12 cellular contexts compared by ENCODE assay signal in the genomic region with DNA sequence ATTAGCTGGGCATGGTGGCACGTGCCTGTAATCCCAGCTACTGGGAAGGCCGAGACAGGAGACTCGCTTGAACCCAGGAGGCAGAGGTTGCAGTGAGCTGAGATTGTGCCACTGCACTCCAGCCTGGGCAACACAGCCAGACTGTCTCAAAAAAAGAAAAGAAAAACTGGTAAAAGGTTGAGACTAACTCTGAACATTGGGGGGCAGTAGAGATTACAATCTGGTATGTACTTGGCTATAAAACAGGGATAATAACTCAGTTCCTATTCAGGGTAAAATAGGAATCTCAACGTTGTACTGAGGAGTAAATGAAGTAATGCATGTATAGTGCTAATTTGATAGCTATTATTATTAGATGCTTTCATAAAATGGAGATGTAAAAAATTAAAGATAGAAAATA. TPM values are rescaled to one million over a fixed set of nuclear protein-coding genes. Genes with fewer than 3 reads are reported as not detected.
DNase-seq lines count a peak whose midpoint lies in the region; ATAC-seq and TF ChIP-seq lines count a peak whose summit lies in the region.
"Had no signal": no experiment of that assay in that cellular context is flagged by ENCODE, and none has a peak within 500 bp of the region (broad histone marks: within the 10 kb centered on the region; RNA-seq: fewer than 3 reads in every experiment).

No MANE protein-coding gene starts in this region.

- H3K4me3 ChIP-seq in NB4 (ENCODE audit: low read depth, low read length) (no peak overlapping the region), epithelial cell of proximal tubule (ENCODE audit: low read depth, low read length) (no peak overlapping the region)
- H3K4me3 ChIP-seq: A549, adrenal gland had no signal

- ATAC-seq in sciatic nerve = peak; percentile 55
- ATAC-seq: A549 had no signal

- peak; percentile 15 for DNase-seq in DMS 273 (lab: John Stamatoyannopoulos, UW; ENCODE audit: unreplicated experiment)
- no peak for DNase-seq in DMS 273 treated with DMSO at 0.1 percent for 48 hours (lab: John Stamatoyannopoulos, UW)
- DNase-seq in NB4 (ENCODE audit: low read depth) = peak; percentile 7
- no peak for DNase-seq in epithelial cell of proximal tubule (ENCODE audit: low read depth)
- DNase-seq in sciatic nerve (ENCODE audit: low spot score) = no peak
- DNase-seq in stimulated activated CD4-positive, alpha-beta T cell treated with anti-CD3 and anti-CD28 coated beads, Interleukin-4, amount 100 ng/mL, for 4 hours = no peak
- DNase-seq in head of caudate nucleus = no peak
- DNase-seq in C1 segment of cervical spinal cord (lab: John Stamatoyannopoulos, UW) = no peak
- DNase-seq: adrenal gland, islet precursor cell, NCI-H2081 had no signal

- TF ChIP-seq POLR2A in NB4 (IDR thresholded peaks at IDR 0.05; ENCODE audit: extremely low read depth, insufficient read length) = no peak

- TF ChIP-seq CTCF in NB4 (IDR thresholded peaks at IDR 0.05; ENCODE audit: low read depth, low read length) (no peak), epithelial cell of proximal tubule (conservative IDR thresholded peaks at IDR 0.05; ENCODE audit: low read depth, low read length) (peak; percentile 37)

- intact Hi-C loops in sciatic nerve (cut with DNase I) (no loop called here), head of caudate nucleus (cut with DNase I) (no loop called here)

RNA-seq across cellular contexts. Expression of a gene that starts 12.5 kb away (rescaled TPM):
- total RNA-seq in epithelial cell of proximal tubule (0.43 and 1.5 TPM in 2 replicates), sciatic nerve (20.1 TPM)

Comparison
In these comparisons a context has a peak if more than half of its experiments do, and no peak if none do; other contexts are left out.
1. DNase-seq: peak in DMS 273 (single experiment) and NB4 (single experiment); none in DMS 273 treated with DMSO at 0.1 percent for 48 hours (single experiment), epithelial cell of proximal tubule (single experiment), sciatic nerve (single experiment), stimulated activated CD4-positive, alpha-beta T cell treated with anti-CD3 and anti-CD28 coated beads, Interleukin-4, amount 100 ng/mL, for 4 hours (0 of 2), head of caudate nucleus (0 of 42) and C1 segment of cervical spinal cord (0 of 14).